In genomic region chr4:37648084-37648817, GRCh38 we compare ENCODE assay signal across 1 cellular context.
TF ChIP-seq lines count a peak whose summit lies in the region.

No MANE protein-coding gene starts in this region.

TF ChIP-seq in HepG2, 621 proteins besides CTCF, POLR2A, EP300 and RAD21 (continued from another document):
- no peak for TF ChIP-seq ZNF646 (CRISPR knock-in tag; IDR thresholded peaks at IDR 0.05)
